ENCODE assay signal across 8 cellular contexts in the genomic region with DNA sequence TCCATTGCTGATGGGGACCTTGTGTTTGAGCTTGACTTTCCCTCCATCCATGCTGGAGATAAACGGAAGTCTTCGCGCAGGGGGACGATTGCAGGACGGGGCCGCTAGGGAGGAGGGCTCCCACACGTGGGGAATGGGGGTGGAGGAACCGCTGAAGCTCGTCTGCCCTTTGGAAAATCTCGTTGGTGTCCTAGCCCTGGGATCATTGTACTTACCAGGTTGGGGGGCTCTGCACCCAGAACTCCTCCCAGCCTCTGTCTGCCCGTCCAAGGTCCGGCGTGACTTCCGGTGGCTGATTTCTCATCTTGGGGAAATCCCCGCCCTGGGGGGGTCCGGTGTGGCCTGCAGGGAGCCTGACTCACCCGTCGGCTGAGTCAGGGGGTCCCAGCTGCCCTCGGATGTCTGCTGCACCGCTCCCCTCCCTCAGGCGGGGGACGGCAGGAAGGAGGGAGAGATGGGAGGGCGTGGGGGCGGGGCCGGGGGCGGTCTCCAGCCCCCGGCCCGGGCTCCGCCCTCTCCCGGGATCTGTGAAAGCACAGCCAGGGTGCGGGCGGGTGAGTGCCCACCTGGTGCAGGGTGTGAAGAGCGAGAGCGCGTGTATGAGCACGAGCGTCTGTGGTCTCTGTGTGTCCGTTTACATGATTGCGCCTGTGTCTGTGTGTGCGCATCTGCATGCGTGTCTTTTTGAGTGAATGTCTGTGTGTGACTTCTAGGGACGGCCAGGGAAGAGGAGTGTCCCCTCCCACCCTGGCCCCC. TPM values are rescaled to one million over a fixed set of nuclear protein-coding genes. Genes with fewer than 3 reads are reported as not detected.
DNase-seq lines count a peak whose midpoint lies in the region; ATAC-seq, FAIRE-seq and TF ChIP-seq lines count a peak whose summit lies in the region.

No MANE protein-coding gene starts in this region.

- H3K36me3 ChIP-seq in HepG2 (replicated peaks in 1 of 2; ENCODE audit: control insufficient read depth in 1 of 2, insufficient read depth in 2 of 2, low read length in 2 of 2) = no peaks in the 10 kb centered on the region

- H3K27ac Mint-ChIP-seq in central memory CD8-positive, alpha-beta T cell (ENCODE audit: low read depth) = peak overlapping the region; percentile 68

- H3K27me3 Mint-ChIP-seq in central memory CD8-positive, alpha-beta T cell = no peaks in the 10 kb centered on the region

- FAIRE-seq in HepG2 (lab: Jason Lieb, UNC) = no peak

- no peaks in the 10 kb centered on the region for H3K9me3 Mint-ChIP-seq in central memory CD8-positive, alpha-beta T cell

- in situ Hi-C loops in HepG2 (cut with HindIII; ENCODE audit: extremely low pct_ligation_motif_present, low pct_unique_long_range_greater_than_20kb) = no loop called here

- H2AFZ ChIP-seq in HepG2 (ENCODE audit: low read length) = peak overlapping the region; percentile 4

- no peak overlapping the region for H3K27ac ChIP-seq in HepG2 (ENCODE audit: extremely low read length, insufficient read depth, low read length)

- POLR2A ChIA-PET in HepG2 (lab: Yijun Ruan, JAX) = interaction anchor here (1.0 to 4.1 kb wide), 5 partner anchors 11 to 256 kb away, joined by 3 to 35 read pairs (median 4); partner anchors contain the start of genes LZIC and NMNAT1

- CTCF ChIA-PET in HepG2 (lab: Yijun Ruan, JAX; ENCODE audit: low intra/inter-chr PET ratio, low total read pairs) = no interaction called here

- H3K9me3 ChIP-seq in HepG2 (ENCODE audit: low read length) = no peaks in the 10 kb centered on the region

- TF ChIP-seq CTCF in AG10803 (conservative IDR thresholded peaks at IDR 0.05; ENCODE audit: low read length) = no peak; the same call in 1 of the 2 replicates
- TF ChIP-seq CTCF in HepG2 (CRISPR knock-in tag; IDR thresholded peaks at IDR 0.05) = no peak

- intact Hi-C loops in HepG2 (cut with micrococcal nuclease; ENCODE audit: unreplicated experiment) = no loop called here

- peaks cover 67% of the 10 kb centered on the region for H3K4me1 Mint-ChIP-seq in central memory CD8-positive, alpha-beta T cell

- no peak for TF ChIP-seq RAD21 in HepG2 (CRISPR knock-in tag; IDR thresholded peaks at IDR 0.05)

- peak overlapping the region; percentile 100 for H3K4me2 ChIP-seq in HepG2 (ENCODE audit: low read depth, low read length)

- 0% methylated on average over 1 of the region's 42 CpGs for WGBS in HepG2 (ENCODE audit: low lambda C conversion rate)

- DNase-seq in AG10803 (ENCODE audit: low read depth) (peak; percentile 40), NAMALWA (ENCODE audit: low spot score) (peak; percentile 84), HepG2 (ENCODE audit: low spot score) (peak; percentile 46), HT-29 (ENCODE audit: low spot score) (no peak)
- DNase-seq in activated CD4-positive, CD25-positive, alpha-beta regulatory T cell (lab: John Stamatoyannopoulos, UW) = peak; percentile 21 to 48 (median 35)
- peak; percentile 21 to 30 for DNase-seq in central memory CD8-positive, alpha-beta T cell (ENCODE audit: low spot score in 2 of 2)
- peak; percentile 53 for DNase-seq in stimulated activated CD8-positive, alpha-beta memory T cell treated with anti-CD3 and anti-CD28 coated beads, Interleukin-12 subunit alpha, Interleukin-12 subunit beta, amount 100 ng/mL, for 1 hour (ENCODE audit: low read depth)

- peaks cover 39% of the 10 kb centered on the region for H3K4me1 ChIP-seq in HepG2 (ENCODE audit: insufficient read depth, low read length)

- peaks cover 23% of the 10 kb centered on the region for H3K36me3 Mint-ChIP-seq in central memory CD8-positive, alpha-beta T cell (ENCODE audit: insufficient read depth)

- no TSS peak for BruUV-seq in HepG2 (replicated peaks; lab: Mats Ljungman, UMichigan)

- peak overlapping the region; percentile 49 for H3K9ac ChIP-seq in HepG2 (ENCODE audit: insufficient read depth, low read depth, low read length)

- H3K4me3 ChIP-seq in AG10803 (ENCODE audit: low read length) = peak overlapping the region; percentile 61
- peak overlapping the region; percentile 63 to 72 (median 70) for H3K4me3 ChIP-seq in HepG2 (replicated peaks in 1 of 3; ENCODE audit: insufficient read depth in 1 of 3, low read depth in 2 of 3, low read length in 3 of 3)

- no peaks in the 10 kb centered on the region for H3K79me2 ChIP-seq in HepG2 (ENCODE audit: insufficient read depth, low read length)

- TF ChIP-seq POLR2A in HepG2 (IDR thresholded peaks at IDR 0.05; ENCODE audit: insufficient read depth in 1 of 2, low read depth in 2 of 2, low read length in 2 of 2) = peak in 1 of 2 experiments; percentile 61; a peak in 2 of 4 replicates

- ATAC-seq in GM19324 (IDR thresholded peaks at IDR 0.05; ENCODE audit: low FRiP score, unreplicated experiment) (peak; percentile 35), HepG2 (peak; percentile 70)
- ATAC-seq in central memory CD8-positive, alpha-beta T cell (replicated peaks; ENCODE audit: extremely low read depth, poor library complexity, severe bottlenecking) = peak; percentile 35

- peaks cover 0 to 18% of the 10 kb centered on the region in 2 experiments; a peak in 1 of 5 replicates for H3K27me3 ChIP-seq in HepG2 (ENCODE audit: control insufficient read depth in 1 of 2, insufficient read depth in 2 of 2, low read length in 2 of 2)

- peak overlapping the region; percentile 75 for H3K4me3 Mint-ChIP-seq in central memory CD8-positive, alpha-beta T cell

- TF ChIP-seq EP300 in HepG2 (IDR thresholded peaks at IDR 0.05; ENCODE audit: low read depth in 2 of 2, low read length in 2 of 2) (no peak), HepG2 (CRISPR knock-in tag; IDR thresholded peaks at IDR 0.05; ENCODE audit: borderline replicate concordance) (no peak)

- H4K20me1 ChIP-seq in HepG2 (ENCODE audit: insufficient read depth, low read length) = no peaks in the 10 kb centered on the region

TF ChIP-seq in HepG2, 621 proteins besides CTCF, POLR2A, EP300 and RAD21 (continues in another document):
- TF ChIP-seq E2F2 (CRISPR knock-in tag; IDR thresholded peaks at IDR 0.05; ENCODE audit: borderline replicate concordance) = no peak

RNA-seq across cellular contexts. Expression of gene PIK3CD, which starts 35.8 kb away (rescaled TPM):
- total RNA-seq in HepG2 (2016; rRNA removed; fragmentation: Illumina TruSeq; extraction: Trizol) = 6.6 and 7.1 TPM in 2 replicates
- total RNA-seq in HepG2 (2016; cell fraction: cytosol; rRNA removed; fragmentation: Illumina TruSeq; extraction: Trizol; ENCODE audit: low read depth) = 1.2 and 1.5 TPM in 2 replicates
- 5.2 and 7.8 TPM in 2 replicates for total RNA-seq in HepG2 (2016; cell fraction: insoluble cytoplasmic fraction; rRNA removed; fragmentation: Illumina TruSeq; extraction: Trizol)
- 3.5 and 3.7 TPM in 2 replicates for total RNA-seq in HepG2 (2016; cell fraction: membrane; rRNA removed; fragmentation: Illumina TruSeq; extraction: Trizol)
- total RNA-seq in HepG2 (2016; cell fraction: nucleus; rRNA removed; fragmentation: Illumina TruSeq; extraction: Trizol) = 6.8 and 7.8 TPM in 2 replicates
- 10.0 and 12.5 TPM in 2 replicates for polyA plus RNA-seq in HepG2 (2011; rRNA removed)
- 6.6 and 8.0 TPM in 2 replicates for polyA plus RNA-seq in HepG2 (2011; cell fraction: cytosol; rRNA removed)
- polyA plus RNA-seq in HepG2 (2011; cell fraction: nucleus; rRNA removed) = 43.0 and 43.6 TPM in 2 replicates
- 9.7 and 11.2 TPM in 2 replicates for polyA plus RNA-seq in HepG2 (2012)
- polyA plus RNA-seq in HepG2 (2016; cell fraction: cytosol; fragmentation: Illumina TruSeq; extraction: Trizol; ENCODE audit: low read depth) = 0.95 and 1.2 TPM in 2 replicates
- 5.2 and 6.0 TPM in 2 replicates for polyA plus RNA-seq in HepG2 (2016; cell fraction: insoluble cytoplasmic fraction; fragmentation: Illumina TruSeq; extraction: Trizol; ENCODE audit: low read depth)
- 2.1 and 2.5 TPM in 2 replicates for polyA plus RNA-seq in HepG2 (2016; cell fraction: membrane; fragmentation: Illumina TruSeq; extraction: Trizol; ENCODE audit: low read depth)
- 18.6 and 20.4 TPM in 2 replicates for polyA plus RNA-seq in HepG2 (2016; cell fraction: nucleus; fragmentation: Illumina TruSeq; extraction: Trizol; ENCODE audit: insufficient read depth, low read depth)
- 1.2 and 22.6 TPM in 2 replicates for polyA minus RNA-seq in HepG2 (2011; rRNA and poly(A)+ RNA removed; ENCODE audit: low replicate concordance)
- polyA minus RNA-seq in HepG2 (2011; cell fraction: cytosol; rRNA and poly(A)+ RNA removed) = 8.6 and 9.7 TPM in 2 replicates
- 11.7 and 12.7 TPM in 2 replicates for polyA minus RNA-seq in HepG2 (2011; cell fraction: nucleus; rRNA and poly(A)+ RNA removed)
- 0.03 and 0.05 TPM in 2 replicates for total RNA-seq in HT-29 (2014; rRNA removed; shearing (Covaris generic))
